In the genomic region with DNA sequence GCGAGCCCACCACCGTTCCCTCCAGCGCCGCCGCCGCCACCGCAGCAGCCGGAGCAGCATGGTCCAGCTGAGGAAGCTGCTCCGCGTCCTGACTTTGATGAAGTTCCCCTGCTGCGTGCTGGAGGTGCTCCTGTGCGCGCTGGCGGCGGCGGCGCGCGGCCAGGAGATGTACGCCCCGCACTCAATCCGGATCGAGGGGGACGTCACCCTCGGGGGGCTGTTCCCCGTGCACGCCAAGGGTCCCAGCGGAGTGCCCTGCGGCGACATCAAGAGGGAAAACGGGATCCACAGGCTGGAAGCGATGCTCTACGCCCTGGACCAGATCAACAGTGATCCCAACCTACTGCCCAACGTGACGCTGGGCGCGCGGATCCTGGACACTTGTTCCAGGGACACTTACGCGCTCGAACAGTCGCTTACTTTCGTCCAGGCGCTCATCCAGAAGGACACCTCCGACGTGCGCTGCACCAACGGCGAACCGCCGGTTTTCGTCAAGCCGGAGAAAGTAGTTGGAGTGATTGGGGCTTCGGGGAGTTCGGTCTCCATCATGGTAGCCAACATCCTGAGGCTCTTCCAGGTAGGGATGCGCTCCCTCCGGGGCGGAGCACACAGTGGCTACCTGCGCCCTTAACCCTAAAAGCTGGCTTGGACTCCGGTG, we compare ENCODE assay signal across 14 cellular contexts. TPM values are rescaled to one million over a fixed set of nuclear protein-coding genes. Genes with fewer than 3 reads are reported as not detected.
DNase-seq lines count a peak whose midpoint lies in the region; ATAC-seq and TF ChIP-seq lines count a peak whose summit lies in the region.
"Had no signal": no experiment of that assay in that cellular context is flagged by ENCODE, and none has a peak within 500 bp of the region (broad histone marks: within the 10 kb centered on the region; RNA-seq: fewer than 3 reads in every experiment).

No MANE protein-coding gene starts in this region.

- intact Hi-C loops in tibial artery (cut with DNase I; ENCODE audit: low total_unique reads) = no loop called here

- no peak overlapping the region for H3K27ac Mint-ChIP-seq in mesothelial cell of epicardium
- H3K27ac Mint-ChIP-seq: IgD-negative memory B cell had no signal

- TF ChIP-seq CTCF in coronary artery (IDR thresholded peaks at IDR 0.05) (no peak), mesothelial cell of epicardium (IDR thresholded peaks at IDR 0.05; ENCODE audit: unreplicated experiment) (no peak), tibial artery (IDR thresholded peaks at IDR 0.05) (no peak), Peyer's patch (IDR thresholded peaks at IDR 0.05) (no peak)

- H3K9me3 ChIP-seq in tibial artery (no peaks in the 10 kb centered on the region), Peyer's patch (no peaks in the 10 kb centered on the region)
- H3K9me3 ChIP-seq: A549, upper lobe of right lung had no signal

- H3K4me1 ChIP-seq in tibial artery (peaks cover 0 to 25% (median 19%) of the 10 kb centered on the region in 4 donors), Peyer's patch (no peaks in the 10 kb centered on the region)
- H3K4me1 ChIP-seq: A549, upper lobe of right lung had no signal

- DNase-seq in NCI-H82 (lab: John Stamatoyannopoulos, UW) = peak; percentile 9
- no peak for DNase-seq in NCI-H82 treated with DMSO at 0.1 percent for 48 hours (lab: John Stamatoyannopoulos, UW; ENCODE audit: unreplicated experiment)
- no peak for DNase-seq in coronary artery (ENCODE audit: low spot score)
- DNase-seq in mesothelial cell of epicardium (ENCODE audit: low spot score in 2 of 2, unreplicated experiment in 2 of 2) = no peak
- no peak for DNase-seq in tibial artery
- DNase-seq in Peyer's patch = no peak
- no peak for DNase-seq in AML-193 (lab: John Stamatoyannopoulos, UW)
- DNase-seq: activated gamma-delta T cell, dermis blood vessel endothelial cell, NCI-H2081 treated with DMSO at 0.1 percent for 48 hours, upper lobe of right lung had no signal

- no peaks in the 10 kb centered on the region for H3K9me3 Mint-ChIP-seq in mesothelial cell of epicardium
- H3K9me3 Mint-ChIP-seq: IgD-negative memory B cell had no signal

- H3K27ac ChIP-seq in coronary artery (no peak overlapping the region), tibial artery (no peak overlapping the region), Peyer's patch (no peak overlapping the region)
- H3K27ac ChIP-seq: A549, upper lobe of right lung had no signal

- peak overlapping the region; percentile 67 for H3K4me3 Mint-ChIP-seq in mesothelial cell of epicardium

- TF ChIP-seq POLR2A in Peyer's patch (IDR thresholded peaks at IDR 0.05) = no peak

- peaks cover 18% of the 10 kb centered on the region for H3K4me1 Mint-ChIP-seq in mesothelial cell of epicardium

- H3K27me3 ChIP-seq in tibial artery (peaks cover 0 to 39% of the 10 kb centered on the region in 2 donors), Peyer's patch (no peaks in the 10 kb centered on the region)

- H3K36me3 Mint-ChIP-seq in mesothelial cell of epicardium = no peaks in the 10 kb centered on the region
- H3K36me3 Mint-ChIP-seq: IgD-negative memory B cell had no signal

- H3K27me3 Mint-ChIP-seq in mesothelial cell of epicardium (ENCODE audit: low read depth) = peaks cover 96% of the 10 kb centered on the region

- no peak for ATAC-seq in HG03135 (IDR thresholded peaks at IDR 0.05; ENCODE audit: unreplicated experiment)
- ATAC-seq: A549 had no signal

- H3K4me3 ChIP-seq in coronary artery (peak overlapping the region; percentile 69), tibial artery (peak overlapping the region; percentile 39 to 48), Peyer's patch (peak overlapping the region in 2 of 4 donors; percentile 26 to 36)
- H3K4me3 ChIP-seq: A549, upper lobe of right lung had no signal

- H3K36me3 ChIP-seq in tibial artery (no peaks in the 10 kb centered on the region), Peyer's patch (no peaks in the 10 kb centered on the region)
- H3K36me3 ChIP-seq: upper lobe of right lung had no signal

RNA-seq across cellular contexts. Expression of a gene that starts 0.5 kb away (rescaled TPM):
- total RNA-seq in mesothelial cell of epicardium (0.33 to 0.69 TPM (median 0.50 TPM) in 3 replicates), Peyer's patch (under 1 TPM in 1 of 4 donors, not detected in 3; 0.40 TPM)
- total RNA-seq: dermis blood vessel endothelial cell, upper lobe of right lung had no signal
